Comparison of ENCODE assay signal across 19 cellular contexts in genomic region chr3:98008751-98009373, GRCh38. TPM values are rescaled to one million over a fixed set of nuclear protein-coding genes. Genes with fewer than 3 reads are reported as not detected.
DNase-seq lines count a peak whose midpoint lies in the region; ATAC-seq and TF ChIP-seq lines count a peak whose summit lies in the region.
"Had no signal": no experiment of that assay in that cellular context is flagged by ENCODE, and none has a peak within 500 bp of the region (broad histone marks: within the 10 kb centered on the region; RNA-seq: fewer than 3 reads in every experiment).

No MANE protein-coding gene starts in this region.

- H3K27me3 Mint-ChIP-seq in effector memory CD8-positive, alpha-beta T cell: peaks cover 6 to 11% of the 10 kb centered on the region in 2 donors
- H3K27me3 Mint-ChIP-seq: activated T-cell treated with anti-CD3 and anti-CD28 coated beads, Interleukin-2, amount 50 U/mL, for 24 hours had no signal

- no peaks in the 10 kb centered on the region for H3K36me3 Mint-ChIP-seq in effector memory CD8-positive, alpha-beta T cell (ENCODE audit: insufficient read depth)
- H3K36me3 Mint-ChIP-seq: natural killer cell had no signal

- ATAC-seq in GM18498 (IDR thresholded peaks at IDR 0.05; ENCODE audit: unreplicated experiment) (peak; percentile 71), GM19351 (IDR thresholded peaks at IDR 0.05; ENCODE audit: unreplicated experiment) (peak; percentile 79), HG02610 (IDR thresholded peaks at IDR 0.05; ENCODE audit: unreplicated experiment) (peak; percentile 60), HG03439 (IDR thresholded peaks at IDR 0.05; ENCODE audit: unreplicated experiment) (peak; percentile 73), SK-N-SH treated with all-trans-retinoic acid at 6 μM for 48 hours (no peak)
- ATAC-seq in effector memory CD8-positive, alpha-beta T cell (replicated peaks): no peak
- ATAC-seq: left lobe of liver, natural killer cell, sciatic nerve had no signal

- H3K4me1 Mint-ChIP-seq in effector memory CD8-positive, alpha-beta T cell (ENCODE audit: low read depth in 2 of 2): peaks cover 0 to under 1% of the 10 kb centered on the region in 2 donors
- H3K4me1 Mint-ChIP-seq: endodermal cell had no signal

- H3K27ac Mint-ChIP-seq in effector memory CD8-positive, alpha-beta T cell: no peak overlapping the region
- H3K27ac Mint-ChIP-seq: activated T-cell treated with anti-CD3 and anti-CD28 coated beads, Interleukin-2, amount 50 U/mL, for 24 hours; endodermal cell; IgD-negative memory B cell; natural killer cell had no signal

- no peak overlapping the region for H3K4me3 Mint-ChIP-seq in effector memory CD8-positive, alpha-beta T cell
- H3K4me3 Mint-ChIP-seq: activated T-cell treated with anti-CD3 and anti-CD28 coated beads, Interleukin-2, amount 50 U/mL, for 24 hours; endodermal cell; IgD-negative memory B cell; natural killer cell had no signal

- DNase-seq in mucosa of gallbladder (ENCODE audit: low spot score): no peak
- no peak for DNase-seq in effector memory CD8-positive, alpha-beta T cell
- DNase-seq in activated CD8-positive, alpha-beta memory T cell treated with anti-CD3 and anti-CD28 coated beads, Interleukin-2, amount 50 U/mL, for 48 hours: no peak
- DNase-seq: activated T-cell treated with anti-CD3 and anti-CD28 coated beads, Interleukin-2, amount 50 U/mL, for 24 hours; AML-193; endodermal cell; glutamatergic neuron; natural killer cell; NCI-H187 treated with DMSO at 0.1 percent for 48 hours; transverse colon had no signal

- no peaks in the 10 kb centered on the region for H3K9me3 Mint-ChIP-seq in effector memory CD8-positive, alpha-beta T cell
- H3K9me3 Mint-ChIP-seq: activated T-cell treated with anti-CD3 and anti-CD28 coated beads, Interleukin-2, amount 50 U/mL, for 24 hours; endodermal cell; IgD-negative memory B cell; natural killer cell had no signal

TF ChIP-seq in SK-N-SH treated with all-trans-retinoic acid at 6 μM for 48 hours, 23 proteins besides CTCF, POLR2A, EP300 and RAD21:
- TF ChIP-seq RARB (CRISPR knock-in tag; IDR thresholded peaks at IDR 0.05) (no peak), ARNTL (CRISPR knock-in tag; IDR thresholded peaks at IDR 0.05; ENCODE audit: borderline replicate concordance, low read depth) (no peak)

RNA-seq across cellular contexts. Expression of gene GABRR3, which starts 26.3 kb away (rescaled TPM):
- not detected for total RNA-seq in mucosa of gallbladder
- total RNA-seq: endodermal cell, G401, left lobe of liver, natural killer cell, sciatic nerve, transverse colon had no signal

RNA-seq across cellular contexts. Expression of gene RIOX2, which starts 36.6 kb away (rescaled TPM):
- total RNA-seq in mucosa of gallbladder: 18.6 TPM

Comparison
In these comparisons a context has a peak if more than half of its experiments do, and no peak if none do; other contexts are left out.
1. ATAC-seq: peak in GM18498 (single experiment), GM19351 (single experiment), HG02610 (single experiment) and HG03439 (single experiment); none in effector memory CD8-positive, alpha-beta T cell (single experiment) and SK-N-SH treated with all-trans-retinoic acid at 6 μM for 48 hours (single experiment).